ENCODE assay signal across 9 cellular contexts in genomic region chr1:166304131-166304530, GRCh38.
"Had no signal": no experiment of that assay in that cellular context is flagged by ENCODE, and none has a peak within 500 bp of the region (broad histone marks: within the 10 kb centered on the region; RNA-seq: fewer than 3 reads in every experiment).

No MANE protein-coding gene starts in this region.

- H3K36me3 ChIP-seq: HAP-1 had no signal

- H3K27ac ChIP-seq: HL-60 had no signal

- H3K36me3 Mint-ChIP-seq: IgD-negative memory B cell had no signal

- H3K27ac Mint-ChIP-seq: HFFc6, IgD-negative memory B cell had no signal

- H3K4me1 ChIP-seq: HAP-1 had no signal

- ATAC-seq: HCT116, HepG2 had no signal

- H3K27me3 Mint-ChIP-seq: IgD-negative memory B cell had no signal

- H3K4me1 Mint-ChIP-seq: IgD-negative memory B cell had no signal

- H3K4me3 Mint-ChIP-seq: HFFc6, IgD-negative memory B cell had no signal

- DNase-seq: GOT3, H7, HFFc6, KBM-7 had no signal

- H3K9me3 ChIP-seq: HAP-1 had no signal

- FAIRE-seq: HepG2 had no signal

- H3K4me3 ChIP-seq: HAP-1 had no signal
